Comparison of ENCODE assay signal across 29 cellular contexts in genomic region chr14:37810094-37810801, GRCh38.
"Had no signal": no experiment of that assay in that cellular context is flagged by ENCODE, and none has a peak within 500 bp of the region (broad histone marks: within the 10 kb centered on the region; RNA-seq: fewer than 3 reads in every experiment).

No MANE protein-coding gene starts in this region.

- H3K9me3 Mint-ChIP-seq: activated B cell treated with CpG ODN at 0.5 μM for 24 hours; activated naive CD4-positive, alpha-beta T cell treated with anti-CD3 and anti-CD28 coated beads, Interleukin-2, amount 50 U/mL, for 24 hours; activated T-helper 2 cell treated with anti-CD3 and anti-CD28 coated beads, Interferon-gamma antibody, Interleukin-2, Interleukin-4, amounts not matched to agents 10 μg/mL and 5 μg/mL and 100 μg/mL, durations not matched to agents 14 hours and 24 hours and 36 hours; central memory CD8-positive, alpha-beta T cell; dendritic cell treated with granulocyte-macrophage colony-stimulating factor and Interleukin-4, amounts not matched to agents 40 ng/mL and 50 ng/mL, for 4 days; stimulated activated naive CD8-positive, alpha-beta T cell treated with anti-CD3 and anti-CD28 coated beads, Interleukin-15, amount 100 ng/mL, for 72 hours had no signal

- H3K27me3 Mint-ChIP-seq: activated B cell treated with CpG ODN at 0.5 μM for 24 hours; activated CD8-positive, alpha-beta memory T cell treated with anti-CD3 and anti-CD28 coated beads, Interleukin-2, amount 10 ng/mL, durations not matched to agents 7 days and 5 days; activated naive CD4-positive, alpha-beta T cell treated with anti-CD3 and anti-CD28 coated beads, Interleukin-2, amount 50 U/mL, for 24 hours; central memory CD8-positive, alpha-beta T cell; dendritic cell treated with granulocyte-macrophage colony-stimulating factor and Interleukin-4, amounts not matched to agents 40 ng/mL and 50 ng/mL, for 4 days; natural killer cell treated with Interleukin-12 subunit alpha and Interleukin-12 subunit beta and Interleukin-15 and Interleukin-18, amount 100 ng/mL, for 72 hours; stimulated activated memory B cell treated with anti-CD40 and anti-IgM and Interleukin-4, amounts not matched to agents 10 μg/mL and 1 μg/mL and 100 μg/mL, for 72 hours had no signal

- H3K27ac ChIP-seq: esophagus muscularis mucosa, foreskin keratinocyte, heart left ventricle, left lung, upper lobe of left lung, vagina had no signal

- H3K27ac Mint-ChIP-seq: activated B cell treated with CpG ODN at 0.5 μM for 24 hours; activated CD8-positive, alpha-beta memory T cell treated with anti-CD3 and anti-CD28 coated beads, Interleukin-2, amount 10 ng/mL, durations not matched to agents 7 days and 5 days; activated CD8-positive, alpha-beta T cell treated with anti-CD3 and anti-CD28 coated beads, Interleukin-2, amount 10 ng/mL, durations not matched to agents 7 days and 5 days; activated naive CD4-positive, alpha-beta T cell treated with anti-CD3 and anti-CD28 coated beads, Interleukin-2, amount 50 U/mL, for 24 hours; activated T-helper 2 cell treated with anti-CD3 and anti-CD28 coated beads, Interferon-gamma antibody, Interleukin-2, Interleukin-4, amounts not matched to agents 10 μg/mL and 5 μg/mL and 100 μg/mL, durations not matched to agents 14 hours and 24 hours and 36 hours; dendritic cell treated with granulocyte-macrophage colony-stimulating factor and Interleukin-4, amounts not matched to agents 40 ng/mL and 50 ng/mL, for 4 days; natural killer cell treated with Interleukin-12 subunit alpha and Interleukin-12 subunit beta and Interleukin-15 and Interleukin-18, amount 100 ng/mL, for 72 hours; stimulated activated memory B cell treated with anti-CD40 and anti-IgM and Interleukin-4, amounts not matched to agents 10 μg/mL and 1 μg/mL and 100 μg/mL, for 72 hours; stimulated activated naive CD8-positive, alpha-beta T cell treated with anti-CD3 and anti-CD28 coated beads, Interleukin-15, amount 100 ng/mL, for 72 hours had no signal

- H3K36me3 ChIP-seq: esophagus muscularis mucosa, heart left ventricle, left lung, upper lobe of left lung, vagina had no signal

- ATAC-seq: activated CD8-positive, alpha-beta memory T cell treated with anti-CD3 and anti-CD28 coated beads, Interleukin-2, amount 10 ng/mL, durations not matched to agents 7 days and 5 days; activated CD8-positive, alpha-beta T cell treated with anti-CD3 and anti-CD28 coated beads, Interleukin-2, amount 10 ng/mL, durations not matched to agents 7 days and 5 days; foreskin keratinocyte; heart left ventricle; left lung; mucosa of descending colon; natural killer cell treated with Interleukin-12 subunit alpha and Interleukin-12 subunit beta and Interleukin-15 and Interleukin-18, amount 100 ng/mL, for 72 hours; stimulated activated memory B cell treated with anti-CD40 and anti-IgM and Interleukin-4, amounts not matched to agents 10 μg/mL and 1 μg/mL and 100 μg/mL, for 72 hours; stimulated activated naive CD8-positive, alpha-beta T cell treated with anti-CD3 and anti-CD28 coated beads, Interleukin-15, amount 100 ng/mL, for 72 hours had no signal

- H3K27me3 ChIP-seq: esophagus muscularis mucosa, foreskin keratinocyte, heart left ventricle, left lung, upper lobe of left lung, vagina had no signal

- H3K4me1 ChIP-seq: esophagus muscularis mucosa, foreskin keratinocyte, heart left ventricle, left lung, upper lobe of left lung, vagina had no signal

- H3K36me3 Mint-ChIP-seq: activated CD8-positive, alpha-beta memory T cell treated with anti-CD3 and anti-CD28 coated beads, Interleukin-2, amount 10 ng/mL, durations not matched to agents 7 days and 5 days; activated naive CD4-positive, alpha-beta T cell treated with anti-CD3 and anti-CD28 coated beads, Interleukin-2, amount 50 U/mL, for 24 hours; natural killer cell treated with Interleukin-12 subunit alpha and Interleukin-12 subunit beta and Interleukin-15 and Interleukin-18, amount 100 ng/mL, for 72 hours; stimulated activated memory B cell treated with anti-CD40 and anti-IgM and Interleukin-4, amounts not matched to agents 10 μg/mL and 1 μg/mL and 100 μg/mL, for 72 hours had no signal

- H3K9me3 ChIP-seq: esophagus muscularis mucosa, heart left ventricle, left lung, mucosa of descending colon, upper lobe of left lung, vagina had no signal

- H3K4me3 Mint-ChIP-seq: activated B cell treated with CpG ODN at 0.5 μM for 24 hours; activated CD8-positive, alpha-beta memory T cell treated with anti-CD3 and anti-CD28 coated beads, Interleukin-2, amount 10 ng/mL, durations not matched to agents 7 days and 5 days; activated CD8-positive, alpha-beta T cell treated with anti-CD3 and anti-CD28 coated beads, Interleukin-2, amount 10 ng/mL, durations not matched to agents 7 days and 5 days; activated naive CD4-positive, alpha-beta T cell treated with anti-CD3 and anti-CD28 coated beads, Interleukin-2, amount 50 U/mL, for 24 hours; central memory CD8-positive, alpha-beta T cell; dendritic cell treated with granulocyte-macrophage colony-stimulating factor and Interleukin-4, amounts not matched to agents 40 ng/mL and 50 ng/mL, for 4 days; natural killer cell treated with Interleukin-12 subunit alpha and Interleukin-12 subunit beta and Interleukin-15 and Interleukin-18, amount 100 ng/mL, for 72 hours; stimulated activated memory B cell treated with anti-CD40 and anti-IgM and Interleukin-4, amounts not matched to agents 10 μg/mL and 1 μg/mL and 100 μg/mL, for 72 hours; stimulated activated naive CD8-positive, alpha-beta T cell treated with anti-CD3 and anti-CD28 coated beads, Interleukin-15, amount 100 ng/mL, for 72 hours had no signal

- H3K4me3 ChIP-seq: esophagus muscularis mucosa, heart left ventricle, left lung, lung, mucosa of descending colon, smooth muscle cell, upper lobe of left lung, vagina had no signal

- DNase-seq: activated B cell treated with CpG ODN at 0.5 μM for 24 hours; activated CD8-positive, alpha-beta memory T cell treated with anti-CD3 and anti-CD28 coated beads, Interleukin-2, amount 10 ng/mL, durations not matched to agents 7 days and 5 days; activated CD8-positive, alpha-beta T cell treated with anti-CD3 and anti-CD28 coated beads, Interleukin-2, amount 10 ng/mL, durations not matched to agents 7 days and 5 days; activated T-cell treated with anti-CD3 and anti-CD28 coated beads, Interleukin-2, amount 50 U/mL, for 48 hours; anterior cingulate cortex; foreskin keratinocyte; heart left ventricle; hypothalamus; kidney glomerular epithelial cell; left lung; mucosa of descending colon; retina; stimulated activated CD4-positive, alpha-beta T cell treated with anti-CD3 and anti-CD28 coated beads, Interleukin-1b, Interleukin-23, amount 100 ng/mL, for 48 hours; stimulated activated CD4-positive, alpha-beta T cell treated with anti-CD3 and anti-CD28 coated beads, Interleukin-4, amount 100 ng/mL, for 4 hours; stimulated activated CD8-positive, alpha-beta memory T cell treated with anti-CD3 and anti-CD28 coated beads, Interleukin-4, amount 100 ng/mL, for 48 hours; stimulated activated naive CD8-positive, alpha-beta T cell treated with anti-CD3 and anti-CD28 coated beads, Interleukin-15, amount 100 ng/mL, for 72 hours; substantia nigra; T-helper 2 cell; upper lobe of left lung had no signal

- H3K4me1 Mint-ChIP-seq: activated B cell treated with CpG ODN at 0.5 μM for 24 hours; activated CD8-positive, alpha-beta memory T cell treated with anti-CD3 and anti-CD28 coated beads, Interleukin-2, amount 10 ng/mL, durations not matched to agents 7 days and 5 days; activated naive CD4-positive, alpha-beta T cell treated with anti-CD3 and anti-CD28 coated beads, Interleukin-2, amount 50 U/mL, for 24 hours; central memory CD8-positive, alpha-beta T cell; stimulated activated memory B cell treated with anti-CD40 and anti-IgM and Interleukin-4, amounts not matched to agents 10 μg/mL and 1 μg/mL and 100 μg/mL, for 72 hours; stimulated activated naive CD8-positive, alpha-beta T cell treated with anti-CD3 and anti-CD28 coated beads, Interleukin-15, amount 100 ng/mL, for 72 hours had no signal
